2 cellular contexts compared by ENCODE assay signal in genomic region chr14:64971452-64971889, GRCh38.
TF ChIP-seq lines count a peak whose summit lies in the region.

No MANE protein-coding gene starts in this region.

TF ChIP-seq in GM12878, 131 proteins besides CTCF, POLR2A, EP300 and RAD21:
- TF ChIP-seq FOXK2 (IDR thresholded peaks at IDR 0.05) = no peak

TF ChIP-seq in GM12891, 5 proteins besides CTCF, POLR2A, EP300 and RAD21:
- TF ChIP-seq POLR2AphosphoS5 (IDR thresholded peaks at IDR 0.05; ENCODE audit: low read depth, low read length) (no peak), PAX5 (IDR thresholded peaks at IDR 0.05; ENCODE audit: insufficient read depth, low read length, severe bottlenecking) (no peak), TAF1 (IDR thresholded peaks at IDR 0.05; ENCODE audit: low read depth, low read length) (no peak), POU2F2 (IDR thresholded peaks at IDR 0.05; ENCODE audit: low read depth, low read length) (no peak), SPI1 (IDR thresholded peaks at IDR 0.05; ENCODE audit: low read depth, low read length) (no peak)
